ENCODE assay signal across 8 cellular contexts in genomic region chr4:136864580-136865185, GRCh38.
DNase-seq lines count a peak whose midpoint lies in the region; ATAC-seq and TF ChIP-seq lines count a peak whose summit lies in the region.

No MANE protein-coding gene starts in this region.

- no peaks in the 10 kb centered on the region for H3K36me3 ChIP-seq in MM.1S (replicated peaks; ENCODE audit: insufficient read depth, low read length)

- DNase-seq in AG08395 (ENCODE audit: low spot score) (peak; percentile 40), MM.1S (peak; percentile 76), RWPE1 (ENCODE audit: low spot score) (peak; percentile 10), epithelial cell of esophagus (ENCODE audit: low read depth) (peak; percentile 72), nephron progenitor cell (peak; percentile 46), UCSD-AML1 (lab: John Stamatoyannopoulos, UW; ENCODE audit: unreplicated experiment) (no peak)

- no peak overlapping the region for H3K4me2 ChIP-seq in MM.1S (ENCODE audit: low read depth, low read length)

- H3K27ac ChIP-seq in MM.1S (ENCODE audit: low read length) (no peak overlapping the region), RWPE1 (no peak overlapping the region)

- no peaks in the 10 kb centered on the region for H3K9me3 ChIP-seq in MM.1S (replicated peaks; ENCODE audit: insufficient read depth, low read length)

- H3F3A ChIP-seq in MM.1S (ENCODE audit: insufficient read depth, low read length), result no peaks in the 10 kb centered on the region

- H3K9me3 Mint-ChIP-seq in nephron progenitor cell, result no peaks in the 10 kb centered on the region

- no peak overlapping the region for H2AFZ ChIP-seq in MM.1S (ENCODE audit: low read length)

- no peaks in the 10 kb centered on the region for H3K27me3 ChIP-seq in MM.1S (replicated peaks; ENCODE audit: insufficient read depth, low read length)

- POLR2A ChIA-PET in RWPE1 (lab: Yijun Ruan, JAX; ENCODE audit: low non-redundant PET), result no interaction called here

- no peak overlapping the region for H3K4me3 ChIP-seq in MM.1S (ENCODE audit: low read length)
- no peak overlapping the region for H3K4me3 ChIP-seq in epithelial cell of esophagus (ENCODE audit: low read length)

- H3K9me2 ChIP-seq in MM.1S (replicated peaks; ENCODE audit: insufficient read depth, low read length), result no peaks in the 10 kb centered on the region

- H3K4me3 Mint-ChIP-seq in nephron progenitor cell, result no peak overlapping the region

- peak; percentile 89 for ATAC-seq in HG02571 (IDR thresholded peaks at IDR 0.05; ENCODE audit: unreplicated experiment)

- H3K36me3 Mint-ChIP-seq in nephron progenitor cell (ENCODE audit: low read depth), result no peaks in the 10 kb centered on the region

- H3K27me3 Mint-ChIP-seq in nephron progenitor cell (ENCODE audit: low read depth, poor library complexity), result no peaks in the 10 kb centered on the region

- H4K20me1 ChIP-seq in MM.1S (ENCODE audit: insufficient read depth, low read length), result no peaks in the 10 kb centered on the region

- no peaks in the 10 kb centered on the region for H3K4me1 ChIP-seq in MM.1S (ENCODE audit: low read length)

- no peak overlapping the region for H3K27ac Mint-ChIP-seq in nephron progenitor cell

- CTCF ChIA-PET in RWPE1 (lab: Yijun Ruan, JAX), result interaction anchor here (0.6 to 1.5 kb wide), 5 partner anchors 9 to 1656 kb away, joined by 3 to 9 read pairs (median 3); no protein-coding TSS in a partner anchor

- H3K9ac ChIP-seq in MM.1S (ENCODE audit: low read length), result no peak overlapping the region

- no peaks in the 10 kb centered on the region for H3K4me1 Mint-ChIP-seq in nephron progenitor cell

- TF ChIP-seq CTCF in GM12873 (IDR thresholded peaks at IDR 0.05; ENCODE audit: insufficient read depth, low read depth, low read length, missing control alignments) (peak; percentile 62), MM.1S (IDR thresholded peaks at IDR 0.05; ENCODE audit: low read length) (peak; percentile 76), RWPE1 (conservative IDR thresholded peaks at IDR 0.05; ENCODE audit: low read depth) (peak; percentile 81), epithelial cell of esophagus (IDR thresholded peaks at IDR 0.05; ENCODE audit: insufficient read depth, low read depth, low read length, missing control alignments) (peak; percentile 80), nephron progenitor cell (IDR thresholded peaks at IDR 0.05) (peak; percentile 85)

- H3K79me2 ChIP-seq in MM.1S (ENCODE audit: low read length), result no peaks in the 10 kb centered on the region
